ENCODE assay signal across 11 cellular contexts in genomic region chr9:69131682-69132081, GRCh38. TPM values are rescaled to one million over a fixed set of nuclear protein-coding genes. Genes with fewer than 3 reads are reported as not detected.
A peak's percentile ranks its signal among the peaks of the same experiment; 100 is the strongest.
DNase-seq lines count a peak whose midpoint lies in the region; ATAC-seq, FAIRE-seq and TF ChIP-seq lines count a peak whose summit lies in the region.
"Had no signal": no experiment of that assay in that cellular context is flagged by ENCODE, and none has a peak within 500 bp of the region (broad histone marks: within the 10 kb centered on the region; RNA-seq: fewer than 3 reads in every experiment).

No MANE protein-coding gene starts in this region.

- H3K4me1 ChIP-seq in GM23248 (ENCODE audit: insufficient read depth) (peaks cover 17% of the 10 kb centered on the region), hepatocyte (ENCODE audit: insufficient read depth) (peaks cover 31% of the 10 kb centered on the region), small intestine (ENCODE audit: control insufficient read depth in 2 of 2, insufficient read depth in 1 of 2, low read depth in 1 of 2, low read length in 1 of 2) (peaks cover 3 to 9% of the 10 kb centered on the region in 2 donors)

- DNase-seq in GM23248: peak; percentile 85
- DNase-seq in astrocyte of the spinal cord (ENCODE audit: low read depth, low spot score): peak; percentile 87
- peak; percentile 86 for DNase-seq in hepatocyte (ENCODE audit: low spot score)
- peak; percentile 97 for DNase-seq in small intestine
- no peak for DNase-seq in WERI-Rb-1
- DNase-seq in NOMO-1 (lab: John Stamatoyannopoulos, UW; ENCODE audit: unreplicated experiment in 2 of 2): no peak
- DNase-seq in DMS53 (lab: John Stamatoyannopoulos, UW): no peak
- DNase-seq: GF-D8, midbrain, NCI-H69 had no signal

- H3K27ac ChIP-seq in GM23248 (no peak overlapping the region), hepatocyte (peak overlapping the region; percentile 85), small intestine (ENCODE audit: low read depth in 1 of 2, low read length in 1 of 2) (peak overlapping the region; percentile 88 to 91), WERI-Rb-1 (no peak overlapping the region)

- H2AFZ ChIP-seq in GM23248 (no peak overlapping the region), hepatocyte (no peak overlapping the region)

- no peak for TF ChIP-seq CTCF in astrocyte of the spinal cord (IDR thresholded peaks at IDR 0.05; ENCODE audit: low read depth, low read length)
- no peak for TF ChIP-seq CTCF in hepatocyte (IDR thresholded peaks at IDR 0.05; ENCODE audit: poor library complexity)
- no peak for TF ChIP-seq CTCF in WERI-Rb-1 (IDR thresholded peaks at IDR 0.05; ENCODE audit: low read depth, low read length)

- WGBS in GM23248 (ENCODE audit: low coverage in 1 of 2, low lambda C conversion rate in 2 of 2, missing lambda C conversion rate in 2 of 2), 2 experiments: 15 to 19% methylated on average over 1 of the region's 1 CpG
- 71% methylated on average over 1 of the region's 1 CpG for WGBS in hepatocyte (ENCODE audit: low lambda C conversion rate, missing lambda C conversion rate)
- 5 to 43% (median 13%) methylated on average over 1 of the region's 1 CpG for WGBS in small intestine, 3 donors

- H3K36me3 ChIP-seq in GM23248 (ENCODE audit: low read depth) (no peaks in the 10 kb centered on the region), hepatocyte (replicated peaks; ENCODE audit: insufficient read depth, low read depth) (no peaks in the 10 kb centered on the region), small intestine (ENCODE audit: control insufficient read depth in 2 of 2, insufficient read depth in 2 of 2, low read length in 2 of 2) (peaks cover 0 to 1% of the 10 kb centered on the region in 2 donors), WERI-Rb-1 (no peaks in the 10 kb centered on the region)

- H3K4me2 ChIP-seq in GM23248 (ENCODE audit: unreplicated experiment) (peak overlapping the region; percentile 50), hepatocyte (peak overlapping the region; percentile 59)

- no peak for FAIRE-seq in small intestine (lab: Jason Lieb, UNC)

- H3F3A ChIP-seq in GM23248 (ENCODE audit: insufficient read depth): 0 out of 2 replicates have a peak, but pooled peaks cover 7% of the 10 kb centered on the region

- H4K20me1 ChIP-seq in GM23248 (ENCODE audit: insufficient read depth) (no peaks in the 10 kb centered on the region), hepatocyte (ENCODE audit: insufficient read depth, poor library complexity, severe bottlenecking) (peaks cover 13% of the 10 kb centered on the region)

- no peaks in the 10 kb centered on the region for H3K9me2 ChIP-seq in GM23248 (ENCODE audit: insufficient read depth)
- H3K9me2 ChIP-seq in hepatocyte (replicated peaks; ENCODE audit: insufficient read depth): no peaks in the 10 kb centered on the region

- no peaks in the 10 kb centered on the region for H3K27me3 ChIP-seq in GM23248 (replicated peaks; ENCODE audit: insufficient read depth)
- H3K27me3 ChIP-seq in hepatocyte: no peaks in the 10 kb centered on the region
- no peaks in the 10 kb centered on the region for H3K27me3 ChIP-seq in small intestine (ENCODE audit: control insufficient read depth in 2 of 2, insufficient read depth in 2 of 2, low read length in 2 of 2)
- no peaks in the 10 kb centered on the region for H3K27me3 ChIP-seq in WERI-Rb-1 (ENCODE audit: insufficient read depth, low read depth, severe bottlenecking)

- ATAC-seq in GM18868 (IDR thresholded peaks at IDR 0.05; ENCODE audit: unreplicated experiment): no peak

- no peak overlapping the region for H3K9ac ChIP-seq in GM23248

- in situ Hi-C loops in GM23248 (cut with MboI) (no loop called here), astrocyte of the spinal cord (cut with HindIII; ENCODE audit: low sequenced_read_pairs) (no loop called here)

- H3K4me3 ChIP-seq in GM23248 (no peak overlapping the region), astrocyte of the spinal cord (ENCODE audit: low read depth, low read length) (no peak overlapping the region), hepatocyte (no peak overlapping the region), small intestine (ENCODE audit: low read depth in 1 of 2, low read length in 2 of 2) (no peak overlapping the region), WERI-Rb-1 (ENCODE audit: low read depth, low read length) (no peak overlapping the region)

- H3K9me3 ChIP-seq in GM23248 (ENCODE audit: low read depth) (no peaks in the 10 kb centered on the region), hepatocyte (ENCODE audit: low read depth) (no peaks in the 10 kb centered on the region), small intestine (ENCODE audit: control insufficient read depth, low read depth) (no peaks in the 10 kb centered on the region), WERI-Rb-1 (ENCODE audit: severe bottlenecking) (no peaks in the 10 kb centered on the region)

- H3K79me2 ChIP-seq in GM23248 (ENCODE audit: insufficient read depth) (no peaks in the 10 kb centered on the region), hepatocyte (peaks cover 69% of the 10 kb centered on the region)

RNA-seq across cellular contexts. Expression of gene TJP2, which starts 42.4 kb away (rescaled TPM):
- 8.6 and 22.0 TPM in 2 replicates for total RNA-seq in GM23248 (2014; rRNA removed; shearing (Covaris generic))
- polyA plus RNA-seq in GM23248 (2016; fragmentation: Nextera tagmentation; extraction: Ambion mirVana) (5.5 TPM in 2 replicates), hepatocyte (67.2 and 69.9 TPM in 2 replicates), small intestine (10 to 100 TPM; 48.3 to 99.2 (median 98.2) TPM)
- total RNA-seq in hepatocyte: 126 and 131 TPM in 2 replicates

Comparison
In these comparisons a context has a peak if more than half of its experiments do, and no peak if none do; other contexts are left out.
1. DNase-seq: peak in GM23248 (single experiment), astrocyte of the spinal cord (single experiment), hepatocyte (single experiment) and small intestine (single experiment); none in WERI-Rb-1 (single experiment), NOMO-1 (0 of 2) and DMS53 (single experiment).
2. H3K27ac ChIP-seq: peak in hepatocyte (single experiment) and small intestine (2 of 2); none in GM23248 (single experiment) and WERI-Rb-1 (single experiment).